11 cellular contexts compared by ENCODE assay signal in the genomic region with DNA sequence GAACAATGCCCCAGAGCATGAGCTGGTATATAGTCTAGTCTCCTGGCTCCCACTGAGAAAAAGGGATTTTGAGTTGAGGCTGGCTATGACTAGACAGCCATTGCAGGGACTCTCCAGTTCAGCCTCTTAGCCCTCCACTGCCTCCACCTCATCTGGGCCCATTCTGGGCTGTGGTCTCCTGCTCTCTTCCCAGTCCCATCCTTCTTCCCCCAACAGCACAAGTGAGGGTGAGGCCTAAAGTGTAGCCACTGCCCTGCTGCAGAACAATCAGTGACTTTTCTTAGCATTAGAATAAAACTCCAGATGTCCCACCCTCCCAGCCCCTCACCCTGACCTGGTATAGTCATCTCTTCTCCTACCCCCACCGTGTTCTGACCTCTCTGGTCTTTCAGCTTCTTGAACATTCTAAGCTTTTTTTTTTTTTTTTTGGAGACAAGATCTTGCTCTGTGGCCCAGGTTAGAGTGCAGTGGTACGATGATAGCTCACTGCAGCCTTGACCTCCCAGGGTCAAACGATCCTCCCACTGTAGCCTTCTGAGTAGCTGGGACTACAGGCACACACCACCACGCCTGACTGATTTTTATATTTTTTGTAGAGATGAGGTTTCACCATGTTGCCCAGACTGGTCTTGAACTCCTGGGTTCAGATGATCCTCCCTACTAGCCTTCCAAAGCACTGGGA. TPM values are rescaled to one million over a fixed set of nuclear protein-coding genes. Genes with fewer than 3 reads are reported as not detected.
DNase-seq lines count a peak whose midpoint lies in the region; ATAC-seq and TF ChIP-seq lines count a peak whose summit lies in the region.
"Had no signal": no experiment of that assay in that cellular context is flagged by ENCODE, and none has a peak within 500 bp of the region (broad histone marks: within the 10 kb centered on the region; RNA-seq: fewer than 3 reads in every experiment).

No MANE protein-coding gene starts in this region.

- H3K4me1 ChIP-seq in CD4-positive, CD25-positive, alpha-beta regulatory T cell (ENCODE audit: control insufficient read depth, insufficient read depth, low read length, poor library complexity, severe bottlenecking), result peaks cover 61% of the 10 kb centered on the region
- H3K4me1 ChIP-seq in HCT116 (ENCODE audit: control insufficient read depth in 1 of 2, insufficient read depth in 2 of 2, low read length in 2 of 2) (peaks cover 24 to 56% of the 10 kb centered on the region in 2 experiments), aorta (ENCODE audit: control insufficient read depth in 1 of 2, insufficient read depth in 2 of 2, low read length in 2 of 2) (peaks cover 3 to 5% of the 10 kb centered on the region in 2 donors)

- CTCF ChIA-PET in HCT116 (lab: Charles Lee), result interaction anchor here (1.1 kb wide), 1 partner anchor 52 kb away, joined by 5 read pairs; no protein-coding TSS in a partner anchor

- no peaks in the 10 kb centered on the region for H3K9me2 ChIP-seq in HCT116 (ENCODE audit: insufficient read depth)

- TF ChIP-seq RAD21 in HCT116 (IDR thresholded peaks at IDR 0.05; ENCODE audit: low read depth), result no peak

- peaks cover 4% of the 10 kb centered on the region for H3K27me3 Mint-ChIP-seq in CD4-positive, CD25-positive, alpha-beta regulatory T cell
- H3K27me3 Mint-ChIP-seq in osteocyte (ENCODE audit: unreplicated experiment), result no peaks in the 10 kb centered on the region

- no peak overlapping the region for H2AFZ ChIP-seq in HCT116 (ENCODE audit: low read depth, low read length, poor library complexity, severe bottlenecking)

- H4K20me1 ChIP-seq in HCT116 (ENCODE audit: insufficient read depth), result no peaks in the 10 kb centered on the region; the same call in 1 of the 2 replicates

- DNase-seq in CD4-positive, CD25-positive, alpha-beta regulatory T cell, result no peak
- DNase-seq in HCT116 (ENCODE audit: low read depth, low spot score) (no peak), epithelial cell of prostate (ENCODE audit: low read depth, low spot score) (no peak), osteocyte (ENCODE audit: extremely low spot score, unreplicated experiment) (no peak), aorta (no peak)
- DNase-seq in stimulated activated effector memory CD8-positive, alpha-beta T cell treated with anti-CD3 and anti-CD28 coated beads, Interleukin-12 subunit alpha, Interleukin-12 subunit beta, amount 100 ng/mL, for 72 hours (ENCODE audit: low spot score in 2 of 2), result no peak
- DNase-seq: activated CD4-positive, CD25-positive, alpha-beta regulatory T cell treated with anti-CD3 and anti-CD28 coated beads, Interleukin-2, amount 50 U/mL, for 72 hours; MV-4-11; NCI-H2171; stimulated activated CD4-positive, alpha-beta T cell treated with anti-CD3 and anti-CD28 coated beads, Interleukin-4, amount 100 ng/mL, for 24 hours had no signal

- intact Hi-C loops in HCT116 (cut with micrococcal nuclease) (no loop called here), aorta (cut with DNase I) (no loop called here)

- H3K4me2 ChIP-seq in HCT116 (ENCODE audit: low read length), result no peak overlapping the region

- H3K36me3 Mint-ChIP-seq in CD4-positive, CD25-positive, alpha-beta regulatory T cell, result peaks cover 19% of the 10 kb centered on the region
- peaks cover 6% of the 10 kb centered on the region for H3K36me3 Mint-ChIP-seq in osteocyte (ENCODE audit: unreplicated experiment)
- peaks cover 89% of the 10 kb centered on the region for H3K36me3 Mint-ChIP-seq in stimulated activated effector memory CD8-positive, alpha-beta T cell treated with anti-CD3 and anti-CD28 coated beads, Interleukin-12 subunit alpha, Interleukin-12 subunit beta, amount 100 ng/mL, for 72 hours

- no peak overlapping the region for H3K9ac ChIP-seq in HCT116 (ENCODE audit: low read length)

- peaks cover 92% of the 10 kb centered on the region for H3K79me2 ChIP-seq in HCT116 (ENCODE audit: insufficient read depth, low read length)

- RAD21 ChIA-PET in HCT116 (lab: Charles Lee; ENCODE audit: low non-redundant PET in 1 of 2, low total read pairs in 2 of 2, uncharacterized antibody in 2 of 2, unreplicated experiment in 2 of 2), result no interaction called here

- TF ChIP-seq CTCF in HCT116 (IDR thresholded peaks at IDR 0.05 in 2 of 3, conservative IDR thresholded peaks at IDR 0.05 in 1 of 3; ENCODE audit: borderline replicate concordance in 1 of 3, insufficient read depth in 1 of 3, low read depth in 2 of 3, low read length in 2 of 3) (no peak), osteocyte (IDR thresholded peaks at IDR 0.05) (no peak)

- H3K27ac ChIP-seq in CD4-positive, CD25-positive, alpha-beta regulatory T cell (ENCODE audit: insufficient read depth, low read length, poor library complexity, severe bottlenecking), result no peak overlapping the region
- H3K27ac ChIP-seq in HCT116 (ENCODE audit: low read depth, low read length) (0 out of 2 replicates have a peak overlapping the region, but pooled peaks have one; percentile 18), epithelial cell of prostate (peak overlapping the region; percentile 99), aorta (ENCODE audit: low read depth in 1 of 2, low read length in 2 of 2) (no peak overlapping the region)

- peaks cover 0 to 2% (median 0%) of the 10 kb centered on the region in 7 donors for H3K9me3 Mint-ChIP-seq in CD4-positive, CD25-positive, alpha-beta regulatory T cell
- no peaks in the 10 kb centered on the region for H3K9me3 Mint-ChIP-seq in osteocyte (ENCODE audit: unreplicated experiment)
- no peaks in the 10 kb centered on the region for H3K9me3 Mint-ChIP-seq in stimulated activated effector memory CD8-positive, alpha-beta T cell treated with anti-CD3 and anti-CD28 coated beads, Interleukin-12 subunit alpha, Interleukin-12 subunit beta, amount 100 ng/mL, for 72 hours

- no TSS peak for BruUV-seq in HCT116 (replicated peaks; lab: Mats Ljungman, UMichigan)

- peak overlapping the region; percentile 66 to 97 (median 94) for H3K4me3 Mint-ChIP-seq in CD4-positive, CD25-positive, alpha-beta regulatory T cell
- H3K4me3 Mint-ChIP-seq in osteocyte (ENCODE audit: unreplicated experiment), result no peak overlapping the region
- no peak overlapping the region for H3K4me3 Mint-ChIP-seq in stimulated activated effector memory CD8-positive, alpha-beta T cell treated with anti-CD3 and anti-CD28 coated beads, Interleukin-12 subunit alpha, Interleukin-12 subunit beta, amount 100 ng/mL, for 72 hours

- peak overlapping the region; percentile 41 for H3K4me3 ChIP-seq in CD4-positive, CD25-positive, alpha-beta regulatory T cell (ENCODE audit: low read depth, low read length)
- H3K4me3 ChIP-seq in HCT116 (replicated peaks in 1 of 2; ENCODE audit: low read depth in 1 of 2, low read length in 2 of 2), result no peak overlapping the region
- H3K4me3 ChIP-seq in aorta (ENCODE audit: low read length in 2 of 2), result no peak overlapping the region

- 80 to 88% methylated on average over 4 of the region's 4 CpGs for WGBS in aorta, 2 donors

- peak overlapping the region; percentile 84 to 98 (median 95) for H3K27ac Mint-ChIP-seq in CD4-positive, CD25-positive, alpha-beta regulatory T cell
- H3K27ac Mint-ChIP-seq in osteocyte (ENCODE audit: unreplicated experiment), result peak overlapping the region; percentile 61
- no peak overlapping the region for H3K27ac Mint-ChIP-seq in stimulated activated effector memory CD8-positive, alpha-beta T cell treated with anti-CD3 and anti-CD28 coated beads, Interleukin-12 subunit alpha, Interleukin-12 subunit beta, amount 100 ng/mL, for 72 hours

- POLR2A ChIA-PET in HCT116 (lab: Charles Lee), result interaction anchor here (0.9 kb wide), 1 partner anchor 18 kb away, joined by 4 read pairs; no protein-coding TSS in a partner anchor

- H3K4me1 Mint-ChIP-seq in CD4-positive, CD25-positive, alpha-beta regulatory T cell, result peaks cover 24 to 82% (median 65%) of the 10 kb centered on the region in 4 donors
- peaks cover 61% of the 10 kb centered on the region for H3K4me1 Mint-ChIP-seq in osteocyte (ENCODE audit: unreplicated experiment)
- H3K4me1 Mint-ChIP-seq in stimulated activated effector memory CD8-positive, alpha-beta T cell treated with anti-CD3 and anti-CD28 coated beads, Interleukin-12 subunit alpha, Interleukin-12 subunit beta, amount 100 ng/mL, for 72 hours, result peaks cover 78% of the 10 kb centered on the region

- TF ChIP-seq POLR2A in HCT116 (IDR thresholded peaks at IDR 0.05; ENCODE audit: borderline replicate concordance, extremely low read depth, insufficient read depth, insufficient read length), result no peak

- peaks cover 29% of the 10 kb centered on the region for H3K36me3 ChIP-seq in CD4-positive, CD25-positive, alpha-beta regulatory T cell (ENCODE audit: control insufficient read depth, insufficient read depth, low read length)
- peaks cover 0 to 6% of the 10 kb centered on the region in 2 experiments; a peak in 1 of 4 replicates for H3K36me3 ChIP-seq in HCT116 (ENCODE audit: control insufficient read depth in 1 of 2, insufficient read depth in 2 of 2, low read length in 2 of 2)
- no peaks in the 10 kb centered on the region for H3K36me3 ChIP-seq in aorta (ENCODE audit: control insufficient read depth in 1 of 2, insufficient read depth in 2 of 2, low read length in 1 of 2)

- ATAC-seq in CD4-positive, CD25-positive, alpha-beta regulatory T cell (ENCODE audit: low read depth in 2 of 2), result no peak
- ATAC-seq in HCT116, result no peak
- ATAC-seq in stimulated activated effector memory CD8-positive, alpha-beta T cell treated with anti-CD3 and anti-CD28 coated beads, Interleukin-12 subunit alpha, Interleukin-12 subunit beta, amount 100 ng/mL, for 72 hours, result no peak
- ATAC-seq in aorta (ENCODE audit: low FRiP score), result no peak
- ATAC-seq in GM18519 (IDR thresholded peaks at IDR 0.05; ENCODE audit: low FRiP score, unreplicated experiment), result no peak

- H3K27me3 ChIP-seq in CD4-positive, CD25-positive, alpha-beta regulatory T cell (ENCODE audit: control insufficient read depth, insufficient read depth, low read length), result no peaks in the 10 kb centered on the region
- no peaks in the 10 kb centered on the region for H3K27me3 ChIP-seq in HCT116 (ENCODE audit: insufficient read depth, low read length)
- no peaks in the 10 kb centered on the region for H3K27me3 ChIP-seq in aorta (ENCODE audit: control insufficient read depth in 1 of 2, insufficient read depth in 2 of 2, low read length in 1 of 2)

- no peaks in the 10 kb centered on the region for H3K9me3 ChIP-seq in CD4-positive, CD25-positive, alpha-beta regulatory T cell (ENCODE audit: control insufficient read depth in 2 of 2, low read length in 2 of 2)
- H3K9me3 ChIP-seq in HCT116 (ENCODE audit: control insufficient read depth in 1 of 2, insufficient read depth in 1 of 2, low read depth in 1 of 2, low read length in 2 of 2) (no peaks in the 10 kb centered on the region), aorta (ENCODE audit: control insufficient read depth, low read length) (no peaks in the 10 kb centered on the region)

RNA-seq across cellular contexts. Expression of a gene that starts 4.3 kb away (rescaled TPM):
- 397 TPM for total RNA-seq in CD4-positive, CD25-positive, alpha-beta regulatory T cell
- 10 to 100 TPM; 35.1 to 43.0 (median 38.5) TPM for polyA plus RNA-seq in CD4-positive, CD25-positive, alpha-beta regulatory T cell
- total RNA-seq in HCT116 (2021; ENCODE audit: unreplicated experiment), result 81.3 TPM
- 71.7 and 83.4 TPM in 2 replicates for polyA plus RNA-seq in HCT116 (2012)
- 104 TPM in 2 replicates for total RNA-seq in osteocyte
- total RNA-seq in aorta, result 100 to 1,000 TPM in 1 of 2 donors, 10 to 100 TPM in 1; 93.7 to 119 TPM
- 100 to 1,000 TPM in 1 of 2 donors, 10 to 100 TPM in 1; 23.5 to 100 TPM for polyA plus RNA-seq in aorta

RNA-seq across cellular contexts. Expression of a gene that starts 16.1 kb away (rescaled TPM):
- total RNA-seq in CD4-positive, CD25-positive, alpha-beta regulatory T cell, result 55.6 TPM
- 10 to 100 TPM; 40.1 to 48.1 (median 42.4) TPM for polyA plus RNA-seq in CD4-positive, CD25-positive, alpha-beta regulatory T cell
- total RNA-seq in HCT116 (2021; ENCODE audit: unreplicated experiment), result 16.4 TPM
- 7.5 and 8.8 TPM in 2 replicates for polyA plus RNA-seq in HCT116 (2012)
- total RNA-seq in osteocyte, result 44.7 and 46.3 TPM in 2 replicates
- total RNA-seq in aorta, result 10 to 100 TPM; 19.1 to 29.9 TPM
- 10 to 100 TPM in 1 of 2 donors, 1 to 10 TPM in 1; 5.3 to 21.7 TPM for polyA plus RNA-seq in aorta

Comparison
In these comparisons a context has a peak if more than half of its experiments do, and no peak if none do; other contexts are left out.
1. H3K27ac ChIP-seq: peak in HCT116 (single experiment) and epithelial cell of prostate (single experiment); none in CD4-positive, CD25-positive, alpha-beta regulatory T cell (single experiment) and aorta (0 of 2).
2. H3K4me3 Mint-ChIP-seq: peak in CD4-positive, CD25-positive, alpha-beta regulatory T cell (4 of 4); none in osteocyte (single experiment) and stimulated activated effector memory CD8-positive, alpha-beta T cell treated with anti-CD3 and anti-CD28 coated beads, Interleukin-12 subunit alpha, Interleukin-12 subunit beta, amount 100 ng/mL, for 72 hours (single experiment).